1 cellular context compared by ENCODE assay signal in the genomic region with DNA sequence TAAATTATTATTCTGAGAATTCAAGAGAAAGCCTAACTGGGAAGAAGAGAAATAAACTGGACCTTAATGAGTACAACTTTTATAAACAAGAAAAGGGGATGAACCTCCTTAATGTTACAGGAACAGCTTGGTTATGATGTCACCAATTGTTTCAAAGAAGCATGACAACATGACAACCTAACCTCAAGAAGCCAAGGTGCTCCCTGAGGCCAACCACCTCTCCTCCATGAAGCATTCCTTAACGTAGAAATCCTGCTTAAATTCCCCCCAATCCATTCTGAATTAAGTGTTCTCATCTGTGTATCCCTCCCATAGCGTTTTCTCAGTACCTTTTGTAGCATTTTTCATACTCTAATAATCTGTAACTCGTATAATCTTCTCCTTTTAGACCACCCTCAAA.
TF ChIP-seq lines count a peak whose summit lies in the region.

No MANE protein-coding gene starts in this region.

TF ChIP-seq in IMR-90, 13 proteins besides CTCF, POLR2A, EP300 and RAD21:
- TF ChIP-seq CEBPB (IDR thresholded peaks at IDR 0.05; ENCODE audit: low read depth, low read length): no peak
- no peak for TF ChIP-seq FOS (IDR thresholded peaks at IDR 0.05; ENCODE audit: low read depth, low read length)
- TF ChIP-seq SMC3 (IDR thresholded peaks at IDR 0.05; ENCODE audit: low read depth, low read length): no peak
- no peak for TF ChIP-seq BHLHE40 (IDR thresholded peaks at IDR 0.05; ENCODE audit: low read depth, low read length)
- no peak for TF ChIP-seq MXI1 (IDR thresholded peaks at IDR 0.05; ENCODE audit: borderline replicate concordance, low read depth, low read length)
- no peak for TF ChIP-seq CHD1 (IDR thresholded peaks at IDR 0.05; ENCODE audit: low read depth, low read length)
- TF ChIP-seq RCOR1 (IDR thresholded peaks at IDR 0.05; ENCODE audit: insufficient replicate concordance, low read length): no peak
- no peak for TF ChIP-seq RFX5 (IDR thresholded peaks at IDR 0.05; ENCODE audit: low read depth, low read length)
- no peak for TF ChIP-seq MAFK (IDR thresholded peaks at IDR 0.05; ENCODE audit: low read depth, low read length)
- TF ChIP-seq, protein P1, sequence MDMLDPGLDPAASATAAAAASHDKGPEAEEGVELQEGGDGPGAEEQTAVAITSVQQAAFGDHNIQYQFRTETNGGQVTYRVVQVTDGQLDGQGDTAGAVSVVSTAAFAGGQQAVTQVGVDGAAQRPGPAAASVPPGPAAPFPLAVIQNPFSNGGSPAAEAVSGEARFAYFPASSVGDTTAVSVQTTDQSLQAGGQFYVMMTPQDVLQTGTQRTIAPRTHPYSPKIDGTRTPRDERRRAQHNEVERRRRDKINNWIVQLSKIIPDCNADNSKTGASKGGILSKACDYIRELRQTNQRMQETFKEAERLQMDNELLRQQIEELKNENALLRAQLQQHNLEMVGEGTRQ (IDR thresholded peaks at IDR 0.05; ENCODE audit: low read depth, low read length): no peak
- TF ChIP-seq, protein P2, sequence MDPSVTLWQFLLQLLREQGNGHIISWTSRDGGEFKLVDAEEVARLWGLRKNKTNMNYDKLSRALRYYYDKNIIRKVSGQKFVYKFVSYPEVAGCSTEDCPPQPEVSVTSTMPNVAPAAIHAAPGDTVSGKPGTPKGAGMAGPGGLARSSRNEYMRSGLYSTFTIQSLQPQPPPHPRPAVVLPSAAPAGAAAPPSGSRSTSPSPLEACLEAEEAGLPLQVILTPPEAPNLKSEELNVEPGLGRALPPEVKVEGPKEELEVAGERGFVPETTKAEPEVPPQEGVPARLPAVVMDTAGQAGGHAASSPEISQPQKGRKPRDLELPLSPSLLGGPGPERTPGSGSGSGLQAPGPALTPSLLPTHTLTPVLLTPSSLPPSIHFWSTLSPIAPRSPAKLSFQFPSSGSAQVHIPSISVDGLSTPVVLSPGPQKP (IDR thresholded peaks at IDR 0.05; ENCODE audit: borderline replicate concordance, low read depth, low read length): no peak
- TF ChIP-seq NFE2L2 (IDR thresholded peaks at IDR 0.05; ENCODE audit: low read depth, low read length): no peak
- no peak for TF ChIP-seq MAZ (IDR thresholded peaks at IDR 0.05; ENCODE audit: borderline replicate concordance, low read depth, low read length)
